Comparison of ENCODE assay signal across 23 cellular contexts in genomic region chr2:151569167-151569566, GRCh38.
"Had no signal": no experiment of that assay in that cellular context is flagged by ENCODE, and none has a peak within 500 bp of the region (broad histone marks: within the 10 kb centered on the region; RNA-seq: fewer than 3 reads in every experiment).

No MANE protein-coding gene starts in this region.

- H3K4me1 ChIP-seq: sigmoid colon, upper lobe of left lung had no signal

- H3K4me3 ChIP-seq: sigmoid colon, smooth muscle cell, upper lobe of left lung had no signal

- ATAC-seq: activated CD8-positive, alpha-beta T cell treated with anti-CD3 and anti-CD28 coated beads for 36 hours; activated naive CD4-positive, alpha-beta T cell treated with anti-CD3 and anti-CD28 coated beads, Interleukin-2, amount 50 U/mL, for 72 hours; activated T-cell treated with anti-CD3 and anti-CD28 coated beads, Interleukin-2, amount 50 U/mL, for 72 hours; effector memory CD8-positive, alpha-beta T cell; stimulated activated memory B cell treated with anti-CD40 and anti-IgM and Interleukin-4, amounts not matched to agents 10 μg/mL and 1 μg/mL and 100 μg/mL, for 72 hours; stimulated activated naive CD8-positive, alpha-beta T cell treated with anti-CD3 and anti-CD28 coated beads, Interleukin-15, amount 100 ng/mL, for 72 hours; T-helper 17 cell had no signal

- H3K9me3 ChIP-seq: neutrophil, sigmoid colon, upper lobe of left lung had no signal

- H3K36me3 ChIP-seq: neutrophil, sigmoid colon, upper lobe of left lung had no signal

- H3K4me2 ChIP-seq: smooth muscle cell had no signal

- DNase-seq: activated B cell treated with CpG ODN at 0.5 μM for 24 hours; activated CD4-positive, alpha-beta T cell treated with anti-CD3 and anti-CD28 coated beads, Interleukin-2, amount 50 U/mL, for 1 hour; activated CD8-positive, alpha-beta T cell treated with anti-CD3 and anti-CD28 coated beads for 36 hours; activated naive CD4-positive, alpha-beta T cell; activated T-cell treated with anti-CD3 and anti-CD28 coated beads, Interleukin-2, amount 50 U/mL, for 72 hours; cerebellar nuclear complex; cortex of kidney; effector memory CD8-positive, alpha-beta T cell; foreskin melanocyte; islet precursor cell; naive B cell; nephron progenitor cell; sigmoid colon; stimulated activated CD4-positive, alpha-beta T cell treated with anti-CD3 and anti-CD28 coated beads, Interleukin-1b, Interleukin-23, amount 100 ng/mL, for 48 hours; stimulated activated CD4-positive, alpha-beta T cell treated with anti-CD3 and anti-CD28 coated beads, Interleukin-4, amount 100 ng/mL, for 4 hours; stimulated activated CD8-positive, alpha-beta memory T cell treated with anti-CD3 and anti-CD28 coated beads, Interleukin-4, amount 100 ng/mL, for 48 hours; stimulated activated naive CD8-positive, alpha-beta T cell treated with anti-CD3 and anti-CD28 coated beads, Interleukin-15, amount 100 ng/mL, for 72 hours; T-helper 17 cell; upper lobe of left lung had no signal

- H3K27me3 ChIP-seq: neutrophil, sigmoid colon, upper lobe of left lung had no signal

- H3K27ac ChIP-seq: neutrophil, sigmoid colon, upper lobe of left lung had no signal
